In the genomic region with DNA sequence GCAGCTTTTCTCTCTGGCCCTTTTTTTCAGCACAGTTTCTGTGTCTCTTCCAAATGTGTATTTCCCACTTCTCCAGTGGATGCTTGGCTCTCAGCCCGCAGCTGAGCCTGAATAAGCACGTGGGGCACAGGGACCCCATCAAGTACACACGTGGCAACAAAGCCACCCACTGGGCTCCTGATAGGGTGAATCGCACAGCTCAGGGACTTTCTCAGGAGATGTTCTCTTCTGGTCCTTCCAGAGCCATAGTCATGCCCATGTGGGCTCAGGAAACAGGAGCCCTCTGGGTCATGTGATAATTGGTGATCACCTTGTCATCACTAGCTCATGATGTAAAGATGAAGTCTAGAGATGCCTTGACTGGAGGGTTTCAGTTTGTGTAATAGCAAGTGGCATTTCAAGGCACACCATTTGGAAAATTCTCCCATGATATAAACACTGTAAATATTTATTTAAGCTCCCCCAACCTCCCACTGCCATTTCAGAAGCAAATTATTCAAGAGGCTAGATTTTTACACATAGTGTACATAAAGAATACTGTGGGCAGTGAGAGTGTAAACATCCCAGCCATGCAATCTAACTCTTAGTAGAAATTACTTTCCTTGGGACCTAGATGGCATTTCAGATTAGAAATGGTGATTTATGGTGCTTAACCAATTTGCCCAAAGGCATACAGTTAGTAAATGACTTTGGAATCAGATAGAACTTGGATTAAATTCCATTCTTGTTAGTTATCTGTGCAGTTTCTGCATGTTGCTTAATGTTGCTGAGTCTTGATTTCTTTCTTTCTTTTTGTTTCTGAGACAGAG, we compare ENCODE assay signal across 13 cellular contexts.
DNase-seq lines count a peak whose midpoint lies in the region; ATAC-seq and TF ChIP-seq lines count a peak whose summit lies in the region.
"Had no signal": no experiment of that assay in that cellular context is flagged by ENCODE, and none has a peak within 500 bp of the region (broad histone marks: within the 10 kb centered on the region; RNA-seq: fewer than 3 reads in every experiment).

No MANE protein-coding gene starts in this region.

- WGBS in hepatocyte (ENCODE audit: low lambda C conversion rate, missing lambda C conversion rate) = 82% methylated on average over 4 of the region's 4 CpGs

- POLR2A ChIA-PET in AG04449 (lab: Yijun Ruan, JAX) = interaction anchor here (0.7 kb wide), 2 partner anchors 26 to 51 kb away, joined by 3 read pairs; no protein-coding TSS in a partner anchor
- POLR2A ChIA-PET in HEK293T (lab: Yijun Ruan, JAX) = no interaction called here

- H3K27me3 ChIP-seq in hepatocyte = no peaks in the 10 kb centered on the region
- H3K27me3 ChIP-seq: SJCRH30 had no signal

- H3K4me3 ChIP-seq in AG04449 (ENCODE audit: low read depth, low read length) = no peak overlapping the region
- H3K4me3 ChIP-seq in astrocyte of the cerebellum (ENCODE audit: low read depth, low read length) = no peak overlapping the region
- H3K4me3 ChIP-seq in hepatocyte = no peak overlapping the region
- H3K4me3 ChIP-seq: heart left ventricle, SJCRH30 had no signal

- no peak for ATAC-seq in HG03571 (IDR thresholded peaks at IDR 0.05; ENCODE audit: unreplicated experiment)
- ATAC-seq: heart left ventricle had no signal

- no peak overlapping the region for H3K27ac ChIP-seq in hepatocyte
- H3K27ac ChIP-seq: C4-2B, heart left ventricle, KMS-11, SJCRH30 had no signal

- TF ChIP-seq CTCF in AG04449 (IDR thresholded peaks at IDR 0.05; ENCODE audit: insufficient read depth, low read length, missing control alignments) (no peak), astrocyte of the cerebellum (IDR thresholded peaks at IDR 0.05; ENCODE audit: low read depth, low read length, missing control alignments) (no peak), hepatocyte (IDR thresholded peaks at IDR 0.05; ENCODE audit: poor library complexity) (no peak)

- DNase-seq in AG04449 (ENCODE audit: low read depth, low spot score) = peak; percentile 89
- no peak for DNase-seq in HEK293T (ENCODE audit: extremely low spot score)
- peak; percentile 27 for DNase-seq in astrocyte of the cerebellum (ENCODE audit: low read depth)
- peak; percentile 69 for DNase-seq in kidney tubule cell (ENCODE audit: low spot score)
- no peak for DNase-seq in hepatocyte (ENCODE audit: low spot score)
- no peak for DNase-seq in DMS79 (lab: John Stamatoyannopoulos, UW)
- no peak for DNase-seq in activated CD4-positive, alpha-beta T cell treated with anti-CD3 and anti-CD28 coated beads for 1 hour
- DNase-seq: activated CD4-positive, CD25-positive, alpha-beta regulatory T cell treated with anti-CD3 and anti-CD28 coated beads, Interleukin-2, amount 50 U/mL, for 72 hours; heart left ventricle had no signal

- no peak overlapping the region for H3K4me2 ChIP-seq in hepatocyte
- H3K4me2 ChIP-seq: KMS-11 had no signal

- no peak overlapping the region for H2AFZ ChIP-seq in hepatocyte

- H3K4me1 ChIP-seq in hepatocyte (ENCODE audit: insufficient read depth) = peaks cover 25% of the 10 kb centered on the region
- H3K4me1 ChIP-seq: heart left ventricle had no signal

- in situ Hi-C loops in astrocyte of the cerebellum (cut with HindIII; ENCODE audit: low sequenced_read_pairs) = loop anchor here (5.0 kb wide), 1 partner anchor 37 kb away; no protein-coding TSS in a partner anchor

- H3K79me2 ChIP-seq in hepatocyte = no peaks in the 10 kb centered on the region

- no peaks in the 10 kb centered on the region for H3K36me3 ChIP-seq in hepatocyte (replicated peaks; ENCODE audit: insufficient read depth, low read depth)
- H3K36me3 ChIP-seq: heart left ventricle, SJCRH30 had no signal

- no peaks in the 10 kb centered on the region for H3K9me3 ChIP-seq in hepatocyte (ENCODE audit: low read depth)
- H3K9me3 ChIP-seq: SJCRH30 had no signal

- CTCF ChIA-PET in AG04449 (lab: Yijun Ruan, JAX) = interaction anchor here (0.9 to 1.1 kb wide), 3 partner anchors 10 to 120 kb away, joined by 3 to 4 read pairs (median 3); no protein-coding TSS in a partner anchor
- CTCF ChIA-PET in HEK293T (lab: Yijun Ruan, JAX) = no interaction called here

- no peaks in the 10 kb centered on the region for H4K20me1 ChIP-seq in hepatocyte (ENCODE audit: insufficient read depth, poor library complexity, severe bottlenecking)

- H3K9me2 ChIP-seq in hepatocyte (replicated peaks; ENCODE audit: insufficient read depth) = no peaks in the 10 kb centered on the region

TF ChIP-seq in HEK293T, 16 proteins besides CTCF, POLR2A, EP300 and RAD21:
- TF ChIP-seq, protein P1, sequence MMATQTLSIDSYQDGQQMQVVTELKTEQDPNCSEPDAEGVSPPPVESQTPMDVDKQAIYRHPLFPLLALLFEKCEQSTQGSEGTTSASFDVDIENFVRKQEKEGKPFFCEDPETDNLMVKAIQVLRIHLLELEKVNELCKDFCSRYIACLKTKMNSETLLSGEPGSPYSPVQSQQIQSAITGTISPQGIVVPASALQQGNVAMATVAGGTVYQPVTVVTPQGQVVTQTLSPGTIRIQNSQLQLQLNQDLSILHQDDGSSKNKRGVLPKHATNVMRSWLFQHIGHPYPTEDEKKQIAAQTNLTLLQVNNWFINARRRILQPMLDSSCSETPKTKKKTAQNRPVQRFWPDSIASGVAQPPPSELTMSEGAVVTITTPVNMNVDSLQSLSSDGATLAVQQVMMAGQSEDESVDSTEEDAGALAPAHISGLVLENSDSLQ (IDR thresholded peaks at IDR 0.05) = peak; percentile 56
- no peak for TF ChIP-seq BHLHE40 (IDR thresholded peaks at IDR 0.05; ENCODE audit: borderline replicate concordance)

Comparison
In these comparisons a context has a peak if more than half of its experiments do, and no peak if none do; other contexts are left out.
1. DNase-seq: peak in AG04449 (single experiment), astrocyte of the cerebellum (single experiment) and kidney tubule cell (single experiment); none in HEK293T (single experiment), hepatocyte (single experiment), DMS79 (single experiment) and activated CD4-positive, alpha-beta T cell treated with anti-CD3 and anti-CD28 coated beads for 1 hour (single experiment).